Comparison of ENCODE assay signal across 1 cellular context in genomic region chr4:94758141-94758699, GRCh38.
TF ChIP-seq lines count a peak whose summit lies in the region.

No MANE protein-coding gene starts in this region.

TF ChIP-seq in HEK293, 187 proteins besides CTCF, POLR2A, EP300 and RAD21 (continued from another document and continues in another):
- TF ChIP-seq, protein P1, sequence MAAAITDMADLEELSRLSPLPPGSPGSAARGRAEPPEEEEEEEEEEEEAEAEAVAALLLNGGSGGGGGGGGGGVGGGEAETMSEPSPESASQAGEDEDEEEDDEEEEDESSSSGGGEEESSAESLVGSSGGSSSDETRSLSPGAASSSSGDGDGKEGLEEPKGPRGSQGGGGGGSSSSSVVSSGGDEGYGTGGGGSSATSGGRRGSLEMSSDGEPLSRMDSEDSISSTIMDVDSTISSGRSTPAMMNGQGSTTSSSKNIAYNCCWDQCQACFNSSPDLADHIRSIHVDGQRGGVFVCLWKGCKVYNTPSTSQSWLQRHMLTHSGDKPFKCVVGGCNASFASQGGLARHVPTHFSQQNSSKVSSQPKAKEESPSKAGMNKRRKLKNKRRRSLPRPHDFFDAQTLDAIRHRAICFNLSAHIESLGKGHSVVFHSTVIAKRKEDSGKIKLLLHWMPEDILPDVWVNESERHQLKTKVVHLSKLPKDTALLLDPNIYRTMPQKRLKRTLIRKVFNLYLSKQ (tag by site-specific recombination; IDR thresholded peaks at IDR 0.05; ENCODE audit: borderline replicate concordance) = no peak
- TF ChIP-seq KLF17 (tag by site-specific recombination; IDR thresholded peaks at IDR 0.05) (peak; percentile 55; the same call in 1 of the 2 replicates), ZNF501 (tag by site-specific recombination; IDR thresholded peaks at IDR 0.05) (peak; percentile 79), ZNF394 (tag by site-specific recombination; IDR thresholded peaks at IDR 0.05; ENCODE audit: borderline replicate concordance) (no peak; the same call in 1 of the 2 replicates), ATF2 (tag by site-specific recombination; IDR thresholded peaks at IDR 0.05; ENCODE audit: low read depth) (no peak), ZNF324 (tag by site-specific recombination; IDR thresholded peaks at IDR 0.05) (peak; percentile 72; the same call in 1 of the 2 replicates), ZNF677 (tag by site-specific recombination; IDR thresholded peaks at IDR 0.05) (no peak), GLIS2 (tag by site-specific recombination; IDR thresholded peaks at IDR 0.05) (peak; percentile 34; the same call in 1 of the 2 replicates), SP2 (tag by site-specific recombination; IDR thresholded peaks at IDR 0.05) (peak; percentile 73), ZFHX2 (tag by site-specific recombination; conservative IDR thresholded peaks at IDR 0.05) (peak; percentile 89), SP3 (tag by site-specific recombination; IDR thresholded peaks at IDR 0.05) (peak; percentile 74), WT1 (tag by site-specific recombination; IDR thresholded peaks at IDR 0.05) (peak; percentile 64; the same call in 1 of the 2 replicates), ZNF777 (tag by site-specific recombination; IDR thresholded peaks at IDR 0.05; ENCODE audit: borderline replicate concordance) (0 out of 2 replicates have a peak, but pooled peaks have one; percentile 13), KLF1 (tag by site-specific recombination; IDR thresholded peaks at IDR 0.05) (peak; percentile 92), ZNF837 (tag by site-specific recombination; IDR thresholded peaks at IDR 0.05) (no peak), ZNF37A (tag by site-specific recombination; IDR thresholded peaks at IDR 0.05) (no peak), ZNF280D (tag by site-specific recombination; IDR thresholded peaks at IDR 0.05) (no peak), ZNF654 (tag by site-specific recombination; IDR thresholded peaks at IDR 0.05; ENCODE audit: low read depth) (no peak), KLF16 (tag by site-specific recombination; IDR thresholded peaks at IDR 0.05) (0 out of 2 replicates have a peak, but pooled peaks have one; percentile 19), ZNF266 (tag by site-specific recombination; IDR thresholded peaks at IDR 0.05; ENCODE audit: low read depth) (no peak), ZNF112 (tag by site-specific recombination; IDR thresholded peaks at IDR 0.05) (no peak), ZXDB (tag by site-specific recombination; IDR thresholded peaks at IDR 0.05) (0 out of 2 replicates have a peak, but pooled peaks have one; percentile 37), ZNF398 (tag by site-specific recombination; IDR thresholded peaks at IDR 0.05) (peak; percentile 78; the same call in 1 of the 2 replicates), ZNF473 (tag by site-specific recombination; IDR thresholded peaks at IDR 0.05) (no peak), ZFP41 (tag by site-specific recombination; IDR thresholded peaks at IDR 0.05; ENCODE audit: borderline replicate concordance) (no peak), IKZF3 (tag by site-specific recombination; IDR thresholded peaks at IDR 0.05) (peak; percentile 53), ZSCAN30 (tag by site-specific recombination; IDR thresholded peaks at IDR 0.05) (peak; percentile 63; the same call in 1 of the 2 replicates)
- TF ChIP-seq, protein P2, sequence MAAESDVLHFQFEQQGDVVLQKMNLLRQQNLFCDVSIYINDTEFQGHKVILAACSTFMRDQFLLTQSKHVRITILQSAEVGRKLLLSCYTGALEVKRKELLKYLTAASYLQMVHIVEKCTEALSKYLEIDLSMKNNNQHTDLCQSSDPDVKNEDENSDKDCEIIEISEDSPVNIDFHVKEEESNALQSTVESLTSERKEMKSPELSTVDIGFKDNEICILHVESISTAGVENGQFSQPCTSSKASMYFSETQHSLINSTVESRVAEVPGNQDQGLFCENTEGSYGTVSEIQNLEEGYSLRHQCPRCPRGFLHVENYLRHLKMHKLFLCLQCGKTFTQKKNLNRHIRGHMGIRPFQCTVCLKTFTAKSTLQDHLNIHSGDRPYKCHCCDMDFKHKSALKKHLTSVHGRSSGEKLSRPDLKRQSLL (tag by site-specific recombination; IDR thresholded peaks at IDR 0.05) = no peak
- TF ChIP-seq, protein P3, sequence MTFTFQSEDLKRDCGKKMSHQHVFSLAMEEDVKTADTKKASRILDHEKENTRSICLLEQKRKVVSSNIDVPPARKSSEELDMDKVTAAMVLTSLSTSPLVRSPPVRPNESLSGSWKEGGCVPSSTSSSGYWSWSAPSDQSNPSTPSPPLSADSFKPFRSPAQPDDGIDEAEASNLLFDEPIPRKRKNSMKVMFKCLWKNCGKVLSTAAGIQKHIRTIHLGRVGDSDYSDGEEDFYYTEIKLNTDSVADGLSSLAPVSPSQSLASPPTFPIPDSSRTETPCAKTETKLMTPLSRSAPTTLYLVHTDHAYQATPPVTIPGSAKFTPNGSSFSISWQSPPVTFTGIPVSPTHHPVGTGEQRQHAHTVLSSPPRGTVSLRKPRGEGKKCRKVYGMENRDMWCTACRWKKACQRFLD (tag by site-specific recombination; IDR thresholded peaks at IDR 0.05) = no peak
- TF ChIP-seq, protein P4, sequence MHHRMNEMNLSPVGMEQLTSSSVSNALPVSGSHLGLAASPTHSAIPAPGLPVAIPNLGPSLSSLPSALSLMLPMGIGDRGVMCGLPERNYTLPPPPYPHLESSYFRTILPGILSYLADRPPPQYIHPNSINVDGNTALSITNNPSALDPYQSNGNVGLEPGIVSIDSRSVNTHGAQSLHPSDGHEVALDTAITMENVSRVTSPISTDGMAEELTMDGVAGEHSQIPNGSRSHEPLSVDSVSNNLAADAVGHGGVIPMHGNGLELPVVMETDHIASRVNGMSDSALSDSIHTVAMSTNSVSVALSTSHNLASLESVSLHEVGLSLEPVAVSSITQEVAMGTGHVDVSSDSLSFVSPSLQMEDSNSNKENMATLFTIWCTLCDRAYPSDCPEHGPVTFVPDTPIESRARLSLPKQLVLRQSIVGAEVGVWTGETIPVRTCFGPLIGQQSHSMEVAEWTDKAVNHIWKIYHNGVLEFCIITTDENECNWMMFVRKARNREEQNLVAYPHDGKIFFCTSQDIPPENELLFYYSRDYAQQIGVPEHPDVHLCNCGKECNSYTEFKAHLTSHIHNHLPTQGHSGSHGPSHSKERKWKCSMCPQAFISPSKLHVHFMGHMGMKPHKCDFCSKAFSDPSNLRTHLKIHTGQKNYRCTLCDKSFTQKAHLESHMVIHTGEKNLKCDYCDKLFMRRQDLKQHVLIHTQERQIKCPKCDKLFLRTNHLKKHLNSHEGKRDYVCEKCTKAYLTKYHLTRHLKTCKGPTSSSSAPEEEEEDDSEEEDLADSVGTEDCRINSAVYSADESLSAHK (tag by site-specific recombination; IDR thresholded peaks at IDR 0.05) = no peak
- TF ChIP-seq, protein P5, sequence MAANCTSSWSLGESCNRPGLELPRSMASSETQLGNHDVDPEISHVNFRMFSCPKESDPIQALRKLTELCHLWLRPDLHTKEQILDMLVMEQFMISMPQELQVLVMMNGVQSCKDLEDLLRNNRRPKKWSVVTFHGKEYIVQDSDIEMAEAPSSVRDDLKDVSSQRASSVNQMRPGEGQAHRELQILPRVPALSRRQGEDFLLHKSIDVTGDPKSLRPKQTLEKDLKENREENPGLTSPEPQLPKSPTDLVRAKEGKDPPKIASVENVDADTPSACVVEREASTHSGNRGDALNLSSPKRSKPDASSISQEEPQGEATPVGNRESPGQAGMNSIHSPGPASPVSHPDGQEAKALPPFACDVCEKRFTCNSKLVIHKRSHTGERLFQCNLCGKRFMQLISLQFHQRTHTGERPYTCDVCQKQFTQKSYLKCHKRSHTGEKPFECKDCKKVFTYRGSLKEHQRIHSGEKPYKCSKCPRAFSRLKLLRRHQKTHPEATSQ (tag by site-specific recombination; IDR thresholded peaks at IDR 0.05) = peak; percentile 66; the same call in 1 of the 2 replicates
- TF ChIP-seq, protein P6, sequence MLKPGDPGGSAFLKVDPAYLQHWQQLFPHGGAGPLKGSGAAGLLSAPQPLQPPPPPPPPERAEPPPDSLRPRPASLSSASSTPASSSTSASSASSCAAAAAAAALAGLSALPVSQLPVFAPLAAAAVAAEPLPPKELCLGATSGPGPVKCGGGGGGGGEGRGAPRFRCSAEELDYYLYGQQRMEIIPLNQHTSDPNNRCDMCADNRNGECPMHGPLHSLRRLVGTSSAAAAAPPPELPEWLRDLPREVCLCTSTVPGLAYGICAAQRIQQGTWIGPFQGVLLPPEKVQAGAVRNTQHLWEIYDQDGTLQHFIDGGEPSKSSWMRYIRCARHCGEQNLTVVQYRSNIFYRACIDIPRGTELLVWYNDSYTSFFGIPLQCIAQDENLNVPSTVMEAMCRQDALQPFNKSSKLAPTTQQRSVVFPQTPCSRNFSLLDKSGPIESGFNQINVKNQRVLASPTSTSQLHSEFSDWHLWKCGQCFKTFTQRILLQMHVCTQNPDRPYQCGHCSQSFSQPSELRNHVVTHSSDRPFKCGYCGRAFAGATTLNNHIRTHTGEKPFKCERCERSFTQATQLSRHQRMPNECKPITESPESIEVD (tag by site-specific recombination; IDR thresholded peaks at IDR 0.05) = no peak
- TF ChIP-seq, protein P7, sequence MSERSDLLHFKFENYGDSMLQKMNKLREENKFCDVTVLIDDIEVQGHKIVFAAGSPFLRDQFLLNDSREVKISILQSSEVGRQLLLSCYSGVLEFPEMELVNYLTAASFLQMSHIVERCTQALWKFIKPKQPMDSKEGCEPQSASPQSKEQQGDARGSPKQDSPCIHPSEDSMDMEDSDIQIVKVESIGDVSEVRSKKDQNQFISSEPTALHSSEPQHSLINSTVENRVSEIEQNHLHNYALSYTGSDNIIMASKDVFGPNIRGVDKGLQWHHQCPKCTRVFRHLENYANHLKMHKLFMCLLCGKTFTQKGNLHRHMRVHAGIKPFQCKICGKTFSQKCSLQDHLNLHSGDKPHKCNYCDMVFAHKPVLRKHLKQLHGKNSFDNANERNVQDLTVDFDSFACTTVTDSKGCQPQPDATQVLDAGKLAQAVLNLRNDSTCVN (tag by site-specific recombination; optimal IDR thresholded peaks at IDR 0.05) = peak; percentile 74
- TF ChIP-seq, protein P8, sequence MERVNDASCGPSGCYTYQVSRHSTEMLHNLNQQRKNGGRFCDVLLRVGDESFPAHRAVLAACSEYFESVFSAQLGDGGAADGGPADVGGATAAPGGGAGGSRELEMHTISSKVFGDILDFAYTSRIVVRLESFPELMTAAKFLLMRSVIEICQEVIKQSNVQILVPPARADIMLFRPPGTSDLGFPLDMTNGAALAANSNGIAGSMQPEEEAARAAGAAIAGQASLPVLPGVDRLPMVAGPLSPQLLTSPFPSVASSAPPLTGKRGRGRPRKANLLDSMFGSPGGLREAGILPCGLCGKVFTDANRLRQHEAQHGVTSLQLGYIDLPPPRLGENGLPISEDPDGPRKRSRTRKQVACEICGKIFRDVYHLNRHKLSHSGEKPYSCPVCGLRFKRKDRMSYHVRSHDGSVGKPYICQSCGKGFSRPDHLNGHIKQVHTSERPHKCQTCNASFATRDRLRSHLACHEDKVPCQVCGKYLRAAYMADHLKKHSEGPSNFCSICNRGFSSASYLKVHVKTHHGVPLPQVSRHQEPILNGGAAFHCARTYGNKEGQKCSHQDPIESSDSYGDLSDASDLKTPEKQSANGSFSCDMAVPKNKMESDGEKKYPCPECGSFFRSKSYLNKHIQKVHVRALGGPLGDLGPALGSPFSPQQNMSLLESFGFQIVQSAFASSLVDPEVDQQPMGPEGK (tag by site-specific recombination; IDR thresholded peaks at IDR 0.05) = peak; percentile 85; the same call in 1 of the 2 replicates
